1 cellular context compared by ENCODE assay signal in the genomic region with DNA sequence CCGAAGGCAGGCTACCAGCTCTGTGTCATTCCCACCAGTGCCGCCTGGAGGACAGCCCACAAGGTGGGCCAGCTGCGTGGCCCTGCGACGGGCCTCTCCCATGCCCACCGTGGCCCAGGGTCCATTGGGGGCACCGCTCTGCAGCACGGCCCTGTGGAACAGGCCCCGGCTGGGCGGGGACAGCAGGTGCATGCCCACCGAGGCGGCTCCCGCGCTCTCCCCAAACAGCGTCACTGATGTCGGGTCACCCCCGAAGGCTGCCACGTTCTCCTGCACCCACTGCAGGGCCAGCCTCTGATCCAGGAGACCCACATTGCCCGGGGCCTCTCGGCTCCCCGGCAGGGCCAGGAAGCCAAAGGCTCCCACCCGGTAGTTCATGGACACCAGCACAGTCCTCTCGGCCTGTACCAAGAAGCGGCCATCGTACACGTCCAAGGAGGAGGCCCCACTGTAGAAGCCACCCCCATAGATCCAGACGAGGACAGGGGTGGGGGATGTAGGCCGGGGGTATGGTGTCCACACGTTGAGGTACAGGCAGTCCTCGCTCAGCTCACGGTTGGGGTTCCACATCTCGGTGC.
TF ChIP-seq lines count a peak whose summit lies in the region.

No MANE protein-coding gene starts in this region.

TF ChIP-seq in GM23338, 12 proteins besides CTCF, POLR2A, EP300 and RAD21:
- TF ChIP-seq, protein P1, sequence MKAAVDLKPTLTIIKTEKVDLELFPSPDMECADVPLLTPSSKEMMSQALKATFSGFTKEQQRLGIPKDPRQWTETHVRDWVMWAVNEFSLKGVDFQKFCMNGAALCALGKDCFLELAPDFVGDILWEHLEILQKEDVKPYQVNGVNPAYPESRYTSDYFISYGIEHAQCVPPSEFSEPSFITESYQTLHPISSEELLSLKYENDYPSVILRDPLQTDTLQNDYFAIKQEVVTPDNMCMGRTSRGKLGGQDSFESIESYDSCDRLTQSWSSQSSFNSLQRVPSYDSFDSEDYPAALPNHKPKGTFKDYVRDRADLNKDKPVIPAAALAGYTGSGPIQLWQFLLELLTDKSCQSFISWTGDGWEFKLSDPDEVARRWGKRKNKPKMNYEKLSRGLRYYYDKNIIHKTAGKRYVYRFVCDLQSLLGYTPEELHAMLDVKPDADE (IDR thresholded peaks at IDR 0.05): no peak
- TF ChIP-seq STAT1 (IDR thresholded peaks at IDR 0.05; ENCODE audit: unreplicated experiment) (no peak), POLR2AphosphoS5 (IDR thresholded peaks at IDR 0.05; ENCODE audit: low read depth) (no peak), JUNB (IDR thresholded peaks at IDR 0.05; ENCODE audit: unreplicated experiment) (no peak), ZNF331 (CRISPR knock-in tag; IDR thresholded peaks at IDR 0.05; ENCODE audit: low read depth) (no peak), EZH2phosphoT487 (IDR thresholded peaks at IDR 0.05; ENCODE audit: unreplicated experiment) (no peak), EZH2 (IDR thresholded peaks at IDR 0.05; ENCODE audit: low read depth, unreplicated experiment) (no peak), ZNF114 (CRISPR knock-in tag; IDR thresholded peaks at IDR 0.05) (no peak), CREB1 (CRISPR knock-in tag; IDR thresholded peaks at IDR 0.05; ENCODE audit: low read depth) (no peak), NANOG (IDR thresholded peaks at IDR 0.05; ENCODE audit: borderline replicate concordance) (no peak)
- TF ChIP-seq, protein P2, sequence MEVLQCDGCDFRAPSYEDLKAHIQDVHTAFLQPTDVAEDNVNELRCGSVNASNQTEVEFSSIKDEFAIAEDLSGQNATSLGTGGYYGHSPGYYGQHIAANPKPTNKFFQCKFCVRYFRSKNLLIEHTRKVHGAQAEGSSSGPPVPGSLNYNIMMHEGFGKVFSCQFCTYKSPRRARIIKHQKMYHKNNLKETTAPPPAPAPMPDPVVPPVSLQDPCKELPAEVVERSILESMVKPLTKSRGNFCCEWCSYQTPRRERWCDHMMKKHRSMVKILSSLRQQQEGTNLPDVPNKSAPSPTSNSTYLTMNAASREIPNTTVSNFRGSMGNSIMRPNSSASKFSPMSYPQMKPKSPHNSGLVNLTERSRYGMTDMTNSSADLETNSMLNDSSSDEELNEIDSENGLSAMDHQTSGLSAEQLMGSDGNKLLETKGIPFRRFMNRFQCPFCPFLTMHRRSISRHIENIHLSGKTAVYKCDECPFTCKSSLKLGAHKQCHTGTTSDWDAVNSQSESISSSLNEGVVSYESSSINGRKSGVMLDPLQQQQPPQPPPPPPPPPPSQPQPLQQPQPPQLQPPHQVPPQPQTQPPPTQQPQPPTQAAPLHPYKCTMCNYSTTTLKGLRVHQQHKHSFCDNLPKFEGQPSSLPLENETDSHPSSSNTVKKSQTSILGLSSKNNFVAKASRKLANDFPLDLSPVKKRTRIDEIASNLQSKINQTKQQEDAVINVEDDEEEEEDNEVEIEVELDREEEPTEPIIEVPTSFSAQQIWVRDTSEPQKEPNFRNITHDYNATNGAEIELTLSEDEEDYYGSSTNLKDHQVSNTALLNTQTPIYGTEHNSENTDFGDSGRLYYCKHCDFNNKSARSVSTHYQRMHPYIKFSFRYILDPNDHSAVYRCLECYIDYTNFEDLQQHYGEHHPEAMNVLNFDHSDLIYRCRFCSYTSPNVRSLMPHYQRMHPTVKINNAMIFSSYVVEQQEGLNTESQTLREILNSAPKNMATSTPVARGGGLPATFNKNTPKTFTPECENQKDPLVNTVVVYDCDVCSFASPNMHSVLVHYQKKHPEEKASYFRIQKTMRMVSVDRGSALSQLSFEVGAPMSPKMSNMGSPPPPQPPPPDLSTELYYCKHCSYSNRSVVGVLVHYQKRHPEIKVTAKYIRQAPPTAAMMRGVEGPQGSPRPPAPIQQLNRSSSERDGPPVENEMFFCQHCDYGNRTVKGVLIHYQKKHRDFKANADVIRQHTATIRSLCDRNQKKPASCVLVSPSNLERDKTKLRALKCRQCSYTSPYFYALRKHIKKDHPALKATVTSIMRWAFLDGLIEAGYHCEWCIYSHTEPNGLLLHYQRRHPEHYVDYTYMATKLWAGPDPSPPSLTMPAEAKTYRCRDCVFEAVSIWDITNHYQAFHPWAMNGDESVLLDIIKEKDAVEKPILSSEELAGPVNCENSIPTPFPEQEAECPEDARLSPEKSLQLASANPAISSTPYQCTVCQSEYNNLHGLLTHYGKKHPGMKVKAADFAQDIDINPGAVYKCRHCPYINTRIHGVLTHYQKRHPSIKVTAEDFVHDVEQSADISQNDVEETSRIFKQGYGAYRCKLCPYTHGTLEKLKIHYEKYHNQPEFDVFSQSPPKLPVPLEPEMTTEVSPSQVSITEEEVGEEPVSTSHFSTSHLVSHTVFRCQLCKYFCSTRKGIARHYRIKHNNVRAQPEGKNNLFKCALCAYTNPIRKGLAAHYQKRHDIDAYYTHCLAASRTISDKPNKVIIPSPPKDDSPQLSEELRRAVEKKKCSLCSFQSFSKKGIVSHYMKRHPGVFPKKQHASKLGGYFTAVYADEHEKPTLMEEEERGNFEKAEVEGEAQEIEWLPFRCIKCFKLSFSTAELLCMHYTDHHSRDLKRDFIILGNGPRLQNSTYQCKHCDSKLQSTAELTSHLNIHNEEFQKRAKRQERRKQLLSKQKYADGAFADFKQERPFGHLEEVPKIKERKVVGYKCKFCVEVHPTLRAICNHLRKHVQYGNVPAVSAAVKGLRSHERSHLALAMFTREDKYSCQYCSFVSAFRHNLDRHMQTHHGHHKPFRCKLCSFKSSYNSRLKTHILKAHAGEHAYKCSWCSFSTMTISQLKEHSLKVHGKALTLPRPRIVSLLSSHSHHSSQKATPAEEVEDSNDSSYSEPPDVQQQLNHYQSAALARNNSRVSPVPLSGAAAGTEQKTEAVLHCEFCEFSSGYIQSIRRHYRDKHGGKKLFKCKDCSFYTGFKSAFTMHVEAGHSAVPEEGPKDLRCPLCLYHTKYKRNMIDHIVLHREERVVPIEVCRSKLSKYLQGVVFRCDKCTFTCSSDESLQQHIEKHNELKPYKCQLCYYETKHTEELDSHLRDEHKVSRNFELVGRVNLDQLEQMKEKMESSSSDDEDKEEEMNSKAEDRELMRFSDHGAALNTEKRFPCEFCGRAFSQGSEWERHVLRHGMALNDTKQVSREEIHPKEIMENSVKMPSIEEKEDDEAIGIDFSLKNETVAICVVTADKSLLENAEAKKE (CRISPR knock-in tag; IDR thresholded peaks at IDR 0.05): no peak
- TF ChIP-seq, protein P3, sequence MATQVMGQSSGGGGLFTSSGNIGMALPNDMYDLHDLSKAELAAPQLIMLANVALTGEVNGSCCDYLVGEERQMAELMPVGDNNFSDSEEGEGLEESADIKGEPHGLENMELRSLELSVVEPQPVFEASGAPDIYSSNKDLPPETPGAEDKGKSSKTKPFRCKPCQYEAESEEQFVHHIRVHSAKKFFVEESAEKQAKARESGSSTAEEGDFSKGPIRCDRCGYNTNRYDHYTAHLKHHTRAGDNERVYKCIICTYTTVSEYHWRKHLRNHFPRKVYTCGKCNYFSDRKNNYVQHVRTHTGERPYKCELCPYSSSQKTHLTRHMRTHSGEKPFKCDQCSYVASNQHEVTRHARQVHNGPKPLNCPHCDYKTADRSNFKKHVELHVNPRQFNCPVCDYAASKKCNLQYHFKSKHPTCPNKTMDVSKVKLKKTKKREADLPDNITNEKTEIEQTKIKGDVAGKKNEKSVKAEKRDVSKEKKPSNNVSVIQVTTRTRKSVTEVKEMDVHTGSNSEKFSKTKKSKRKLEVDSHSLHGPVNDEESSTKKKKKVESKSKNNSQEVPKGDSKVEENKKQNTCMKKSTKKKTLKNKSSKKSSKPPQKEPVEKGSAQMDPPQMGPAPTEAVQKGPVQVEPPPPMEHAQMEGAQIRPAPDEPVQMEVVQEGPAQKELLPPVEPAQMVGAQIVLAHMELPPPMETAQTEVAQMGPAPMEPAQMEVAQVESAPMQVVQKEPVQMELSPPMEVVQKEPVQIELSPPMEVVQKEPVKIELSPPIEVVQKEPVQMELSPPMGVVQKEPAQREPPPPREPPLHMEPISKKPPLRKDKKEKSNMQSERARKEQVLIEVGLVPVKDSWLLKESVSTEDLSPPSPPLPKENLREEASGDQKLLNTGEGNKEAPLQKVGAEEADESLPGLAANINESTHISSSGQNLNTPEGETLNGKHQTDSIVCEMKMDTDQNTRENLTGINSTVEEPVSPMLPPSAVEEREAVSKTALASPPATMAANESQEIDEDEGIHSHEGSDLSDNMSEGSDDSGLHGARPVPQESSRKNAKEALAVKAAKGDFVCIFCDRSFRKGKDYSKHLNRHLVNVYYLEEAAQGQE (IDR thresholded peaks at IDR 0.05; ENCODE audit: unreplicated experiment): no peak
